In genomic region chr5:80141147-80141671, GRCh38 we compare ENCODE assay signal across 9 cellular contexts.
DNase-seq lines count a peak whose midpoint lies in the region; ATAC-seq and TF ChIP-seq lines count a peak whose summit lies in the region.
"Had no signal": no experiment of that assay in that cellular context is flagged by ENCODE, and none has a peak within 500 bp of the region (broad histone marks: within the 10 kb centered on the region; RNA-seq: fewer than 3 reads in every experiment).

No MANE protein-coding gene starts in this region.

- no peak for DNase-seq in activated naive CD4-positive, alpha-beta T cell treated with anti-CD3 and anti-CD28 coated beads, Interleukin-2, amount 50 U/mL, for 16 hours
- DNase-seq in mesenchymal stem cell (peak; percentile 75), upper lobe of right lung (peak; percentile 79), GM19240 (ENCODE audit: insufficient read length, low spot score) (no peak), HK-2 (ENCODE audit: unreplicated experiment) (no peak)

- WGBS in mesenchymal stem cell, result 23% methylated on average over 13 of the region's 13 CpGs

- no peak overlapping the region for H3K4me2 ChIP-seq in mesenchymal stem cell (ENCODE audit: low read length, poor library complexity, severe bottlenecking)

- H2AK5ac ChIP-seq in mesenchymal stem cell (ENCODE audit: low read length, severe bottlenecking), result no peak overlapping the region

- no peak overlapping the region for H2BK120ac ChIP-seq in mesenchymal stem cell (ENCODE audit: low read depth, low read length)

- no peak for TF ChIP-seq CTCF in upper lobe of right lung (IDR thresholded peaks at IDR 0.05)

- H3K4me1 Mint-ChIP-seq in activated naive CD4-positive, alpha-beta T cell treated with anti-CD3 and anti-CD28 coated beads, Interleukin-2, amount 50 U/mL, for 24 hours, result peaks cover 88% of the 10 kb centered on the region
- peaks cover 86% of the 10 kb centered on the region for H3K4me1 Mint-ChIP-seq in dendritic cell treated with granulocyte-macrophage colony-stimulating factor and Interleukin-4, amounts not matched to agents 40 ng/mL and 50 ng/mL, for 4 days (ENCODE audit: low read depth)

- no peak overlapping the region for H4K91ac ChIP-seq in mesenchymal stem cell (ENCODE audit: low read length)

- peak overlapping the region; percentile 82 for H3K4me3 Mint-ChIP-seq in activated naive CD4-positive, alpha-beta T cell treated with anti-CD3 and anti-CD28 coated beads, Interleukin-2, amount 50 U/mL, for 24 hours
- H3K4me3 Mint-ChIP-seq in dendritic cell treated with granulocyte-macrophage colony-stimulating factor and Interleukin-4, amounts not matched to agents 40 ng/mL and 50 ng/mL, for 4 days, result no peak overlapping the region

- H3K27me3 Mint-ChIP-seq in activated naive CD4-positive, alpha-beta T cell treated with anti-CD3 and anti-CD28 coated beads, Interleukin-2, amount 50 U/mL, for 24 hours, result no peaks in the 10 kb centered on the region
- H3K27me3 Mint-ChIP-seq in dendritic cell treated with granulocyte-macrophage colony-stimulating factor and Interleukin-4, amounts not matched to agents 40 ng/mL and 50 ng/mL, for 4 days, result no peaks in the 10 kb centered on the region

- ATAC-seq in upper lobe of right lung (peak; percentile 85), HG03460 (IDR thresholded peaks at IDR 0.05; ENCODE audit: unreplicated experiment) (no peak)

- peak overlapping the region; percentile 1 for H2AFZ ChIP-seq in mesenchymal stem cell (ENCODE audit: low read depth, low read length)

- H3K18ac ChIP-seq in mesenchymal stem cell (ENCODE audit: low read depth in 1 of 2, low read length in 2 of 2), result peak overlapping the region in 1 of 2 experiments; percentile 74

- no peak overlapping the region for H3K4me3 ChIP-seq in mesenchymal stem cell (ENCODE audit: insufficient read depth in 1 of 2, low read depth in 1 of 2, low read length in 2 of 2)
- no peak overlapping the region for H3K4me3 ChIP-seq in upper lobe of right lung

- H3K79me1 ChIP-seq in mesenchymal stem cell (replicated peaks; ENCODE audit: low read length, poor library complexity, severe bottlenecking), result no peaks in the 10 kb centered on the region

- H3K23ac ChIP-seq in mesenchymal stem cell (ENCODE audit: low read length in 2 of 2), result no peak overlapping the region

- peak overlapping the region; percentile 98 for H3K27ac Mint-ChIP-seq in activated naive CD4-positive, alpha-beta T cell treated with anti-CD3 and anti-CD28 coated beads, Interleukin-2, amount 50 U/mL, for 24 hours
- peak overlapping the region; percentile 89 for H3K27ac Mint-ChIP-seq in dendritic cell treated with granulocyte-macrophage colony-stimulating factor and Interleukin-4, amounts not matched to agents 40 ng/mL and 50 ng/mL, for 4 days

- no peaks in the 10 kb centered on the region for H3K4me1 ChIP-seq in mesenchymal stem cell (ENCODE audit: control insufficient read depth, insufficient read depth, low read depth, low read length)
- H3K4me1 ChIP-seq in upper lobe of right lung, result peaks cover 26% of the 10 kb centered on the region

- H2BK12ac ChIP-seq in mesenchymal stem cell (ENCODE audit: low read length in 2 of 2), result no peak overlapping the region

- H2BK15ac ChIP-seq in mesenchymal stem cell (ENCODE audit: low read depth, poor library complexity, severe bottlenecking), result no peak overlapping the region

- H3K9ac ChIP-seq in mesenchymal stem cell (ENCODE audit: low read length), result peak overlapping the region; percentile 71

- H3K9me3 ChIP-seq in mesenchymal stem cell (ENCODE audit: control insufficient read depth, low read length) (no peaks in the 10 kb centered on the region), upper lobe of right lung (no peaks in the 10 kb centered on the region)

- H3K9me3 Mint-ChIP-seq in activated naive CD4-positive, alpha-beta T cell treated with anti-CD3 and anti-CD28 coated beads, Interleukin-2, amount 50 U/mL, for 24 hours, result no peaks in the 10 kb centered on the region
- no peaks in the 10 kb centered on the region for H3K9me3 Mint-ChIP-seq in dendritic cell treated with granulocyte-macrophage colony-stimulating factor and Interleukin-4, amounts not matched to agents 40 ng/mL and 50 ng/mL, for 4 days

- H3K36me3 ChIP-seq in mesenchymal stem cell (ENCODE audit: control insufficient read depth in 1 of 2, insufficient read depth in 2 of 2, low read depth in 1 of 2, low read length in 2 of 2) (peaks cover 6 to 28% of the 10 kb centered on the region in 2 experiments), upper lobe of right lung (peaks cover 24% of the 10 kb centered on the region)

- H3K27ac ChIP-seq in mesenchymal stem cell (ENCODE audit: low read length, poor library complexity, severe bottlenecking) (no peak overlapping the region), upper lobe of right lung (peak overlapping the region; percentile 78)
- H3K27ac ChIP-seq: VCaP had no signal

- peak overlapping the region in 1 of 2 experiments; percentile 6 for H3K14ac ChIP-seq in mesenchymal stem cell (ENCODE audit: low read length in 2 of 2)

- H2BK5ac ChIP-seq in mesenchymal stem cell (ENCODE audit: low read depth, low read length, poor library complexity, severe bottlenecking), result no peak overlapping the region

- H3K36me3 Mint-ChIP-seq in activated naive CD4-positive, alpha-beta T cell treated with anti-CD3 and anti-CD28 coated beads, Interleukin-2, amount 50 U/mL, for 24 hours, result peaks cover 23% of the 10 kb centered on the region
- H3K36me3 Mint-ChIP-seq in dendritic cell treated with granulocyte-macrophage colony-stimulating factor and Interleukin-4, amounts not matched to agents 40 ng/mL and 50 ng/mL, for 4 days (ENCODE audit: low read depth), result peaks cover 54% of the 10 kb centered on the region

- peak overlapping the region; percentile 47 for H4K8ac ChIP-seq in mesenchymal stem cell (ENCODE audit: low read length)

- intact Hi-C loops in dendritic cell treated with granulocyte-macrophage colony-stimulating factor and Interleukin-4, amounts not matched to agents 40 ng/mL and 50 ng/mL, for 4 days (cut with micrococcal nuclease), result loop anchor here (2.0 kb wide), 1 partner anchor 14 kb away; no protein-coding TSS in a partner anchor
- intact Hi-C loops in upper lobe of right lung (cut with DNase I), result no loop called here

- no peaks in the 10 kb centered on the region for H3K27me3 ChIP-seq in mesenchymal stem cell (ENCODE audit: control insufficient read depth in 1 of 2, insufficient read depth in 1 of 2, low read length in 2 of 2)
- H3K27me3 ChIP-seq in upper lobe of right lung, result no peaks in the 10 kb centered on the region

- H3K4ac ChIP-seq in mesenchymal stem cell (ENCODE audit: low read depth in 1 of 2, low read length in 2 of 2), result peak overlapping the region in 1 of 2 experiments; percentile 15

Comparison
In these comparisons a context has a peak if more than half of its experiments do, and no peak if none do; other contexts are left out.
1. DNase-seq: peak in mesenchymal stem cell (single experiment) and upper lobe of right lung (single experiment); none in activated naive CD4-positive, alpha-beta T cell treated with anti-CD3 and anti-CD28 coated beads, Interleukin-2, amount 50 U/mL, for 16 hours (single experiment), GM19240 (single experiment) and HK-2 (single experiment).